In genomic region chr2:30934071-30934470, GRCh38 we compare ENCODE assay signal across 21 cellular contexts.
"Had no signal": no experiment of that assay in that cellular context is flagged by ENCODE, and none has a peak within 500 bp of the region (broad histone marks: within the 10 kb centered on the region; RNA-seq: fewer than 3 reads in every experiment).

No MANE protein-coding gene starts in this region.

- DNase-seq: activated B cell treated with CpG ODN at 0.5 μM for 24 hours; activated CD4-positive, alpha-beta T cell treated with anti-CD3 and anti-CD28 coated beads for 36 hours; activated CD4-positive, alpha-beta T cell treated with anti-CD3 and anti-CD28 coated beads, Interleukin-2, amount 50 U/mL, for 4 hours; brain microvascular endothelial cell; central memory CD4-positive, alpha-beta T cell; dermis blood vessel endothelial cell; effector memory CD4-positive, alpha-beta T cell; foreskin melanocyte; glutamatergic neuron; left ventricle myocardium inferior; nephron progenitor cell; nucleus accumbens; retina; stimulated activated CD4-positive, alpha-beta T cell treated with anti-CD3 and anti-CD28 coated beads, Interleukin-4, amount 100 ng/mL, for 1 hour; stimulated activated naive CD4-positive, alpha-beta T cell; T1000 had no signal

- H3K4me3 ChIP-seq: ascending aorta, left ventricle myocardium inferior, thoracic aorta had no signal

- H3K27ac Mint-ChIP-seq: activated B cell treated with CpG ODN at 0.5 μM for 24 hours; activated CD4-positive, alpha-beta T cell treated with anti-CD3 and anti-CD28 coated beads for 36 hours; activated naive CD4-positive, alpha-beta T cell treated with anti-CD3 and anti-CD28 coated beads, Interleukin-2, amount 50 U/mL, for 72 hours; nephron progenitor cell; T-helper 1 cell treated with Interleukin-12 subunit alpha and Interleukin-12 subunit beta and Interleukin-4 antibody, amounts not matched to agents 30 μg/mL and 1 μg/mL, for 36 hours; type B pancreatic cell had no signal

- H3K36me3 ChIP-seq: ascending aorta, brain microvascular endothelial cell, left ventricle myocardium inferior, thoracic aorta had no signal

- H3K9me3 Mint-ChIP-seq: activated B cell treated with CpG ODN at 0.5 μM for 24 hours; activated naive CD4-positive, alpha-beta T cell treated with anti-CD3 and anti-CD28 coated beads, Interleukin-2, amount 50 U/mL, for 72 hours; nephron progenitor cell; T-helper 1 cell treated with Interleukin-12 subunit alpha and Interleukin-12 subunit beta and Interleukin-4 antibody, amounts not matched to agents 30 μg/mL and 1 μg/mL, for 36 hours; type B pancreatic cell had no signal

- H3K4me3 Mint-ChIP-seq: activated B cell treated with CpG ODN at 0.5 μM for 24 hours; activated CD4-positive, alpha-beta T cell treated with anti-CD3 and anti-CD28 coated beads for 36 hours; nephron progenitor cell; T-helper 1 cell treated with Interleukin-12 subunit alpha and Interleukin-12 subunit beta and Interleukin-4 antibody, amounts not matched to agents 30 μg/mL and 1 μg/mL, for 36 hours; type B pancreatic cell had no signal

- H3K4me1 ChIP-seq: ascending aorta, left ventricle myocardium inferior had no signal

- H3K36me3 Mint-ChIP-seq: activated naive CD4-positive, alpha-beta T cell treated with anti-CD3 and anti-CD28 coated beads, Interleukin-2, amount 50 U/mL, for 72 hours; type B pancreatic cell had no signal

- H3K27ac ChIP-seq: ascending aorta, brain microvascular endothelial cell, left ventricle myocardium inferior, thoracic aorta had no signal

- H3K27me3 ChIP-seq: ascending aorta, brain microvascular endothelial cell had no signal

- H3K4me1 Mint-ChIP-seq: activated B cell treated with CpG ODN at 0.5 μM for 24 hours had no signal

- H3K9me3 ChIP-seq: ascending aorta, left ventricle myocardium inferior, thoracic aorta had no signal

- H3K27me3 Mint-ChIP-seq: activated B cell treated with CpG ODN at 0.5 μM for 24 hours; activated CD4-positive, alpha-beta T cell treated with anti-CD3 and anti-CD28 coated beads for 36 hours had no signal

- ATAC-seq: activated CD4-positive, alpha-beta T cell treated with anti-CD3 and anti-CD28 coated beads for 36 hours; activated naive CD4-positive, alpha-beta T cell treated with anti-CD3 and anti-CD28 coated beads, Interleukin-2, amount 50 U/mL, for 72 hours had no signal
